ENCODE assay signal across 8 cellular contexts in the genomic region with DNA sequence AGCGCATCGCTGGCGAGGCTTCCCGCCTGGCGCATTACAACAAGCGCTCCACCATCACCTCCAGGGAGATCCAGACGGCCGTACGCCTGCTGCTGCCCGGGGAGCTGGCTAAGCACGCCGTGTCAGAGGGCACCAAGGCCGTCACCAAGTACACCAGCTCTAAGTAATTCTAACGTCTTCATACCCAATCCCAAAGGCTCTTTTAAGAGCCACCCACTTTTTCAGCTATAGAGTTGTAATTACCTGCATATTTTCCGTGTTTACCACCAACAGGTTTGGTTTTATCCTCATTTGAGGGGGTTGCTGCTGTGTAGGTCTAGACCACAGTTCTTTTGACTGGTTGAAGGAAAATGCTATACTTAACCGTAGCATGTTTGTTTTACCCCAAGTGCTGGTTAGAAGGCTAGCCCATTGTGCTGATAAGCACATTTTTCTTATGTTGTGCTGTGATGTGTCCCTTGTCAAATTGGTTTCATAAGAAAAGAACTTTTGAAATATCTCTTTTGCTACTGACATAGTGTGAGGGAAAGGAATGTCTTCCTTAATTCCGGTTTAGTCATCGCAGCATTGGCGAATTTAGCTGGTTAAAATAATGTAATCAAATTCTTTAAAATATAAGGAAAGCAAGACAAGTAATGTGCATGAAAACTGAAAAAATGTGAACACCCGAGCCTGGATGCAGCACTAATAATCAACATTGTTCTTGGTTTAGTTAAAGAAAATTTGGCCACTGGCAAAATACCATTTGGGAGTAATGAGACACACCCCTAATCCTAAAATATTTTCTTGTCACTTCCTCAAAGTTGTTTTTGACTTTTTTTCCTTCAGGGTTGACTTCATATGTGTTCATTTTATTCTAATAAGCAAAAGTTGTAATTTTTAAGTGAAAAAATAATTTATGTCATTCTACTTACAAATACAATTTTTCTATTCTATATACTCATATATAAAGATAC.
A peak's percentile ranks its signal among the peaks of the same experiment; 100 is the strongest.
DNase-seq lines count a peak whose midpoint lies in the region; ATAC-seq and TF ChIP-seq lines count a peak whose summit lies in the region.

No MANE protein-coding gene starts in this region.

- peak overlapping the region; percentile 37 for H3K4me3 ChIP-seq in hepatocyte

- no peaks in the 10 kb centered on the region for H3K27me3 ChIP-seq in hepatocyte

- peaks cover 22% of the 10 kb centered on the region for H4K20me1 ChIP-seq in hepatocyte (ENCODE audit: insufficient read depth, poor library complexity, severe bottlenecking)

- peak; percentile 10 for ATAC-seq in activated CD8-positive, alpha-beta T cell treated with anti-CD3 and anti-CD28 coated beads for 36 hours
- ATAC-seq in stimulated activated memory B cell treated with anti-CD40 and anti-IgM and Interleukin-4, amounts not matched to agents 10 μg/mL and 1 μg/mL and 100 μg/mL, for 72 hours, result peak; percentile 1
- no peak for ATAC-seq in HG02938 (IDR thresholded peaks at IDR 0.05; ENCODE audit: unreplicated experiment)
- ATAC-seq in sciatic nerve, result no peak

- peaks cover 39% of the 10 kb centered on the region for H3K79me2 ChIP-seq in hepatocyte

- no peak for TF ChIP-seq CTCF in Calu3 (IDR thresholded peaks at IDR 0.05; ENCODE audit: unreplicated experiment)
- no peak for TF ChIP-seq CTCF in activated CD8-positive, alpha-beta T cell treated with anti-CD3 and anti-CD28 coated beads for 36 hours (IDR thresholded peaks at IDR 0.05)
- no peak for TF ChIP-seq CTCF in hepatocyte (IDR thresholded peaks at IDR 0.05; ENCODE audit: poor library complexity)

- peaks cover 62% of the 10 kb centered on the region for H3K36me3 Mint-ChIP-seq in Calu3 (ENCODE audit: insufficient read depth, unreplicated experiment)
- peaks cover 25% of the 10 kb centered on the region for H3K36me3 Mint-ChIP-seq in activated CD8-positive, alpha-beta T cell treated with anti-CD3 and anti-CD28 coated beads for 36 hours (ENCODE audit: low read depth)
- peaks cover 19% of the 10 kb centered on the region for H3K36me3 Mint-ChIP-seq in stimulated activated memory B cell treated with anti-CD40 and anti-IgM and Interleukin-4, amounts not matched to agents 10 μg/mL and 1 μg/mL and 100 μg/mL, for 72 hours

- H3K9me3 ChIP-seq in KOPT-K1 (ENCODE audit: insufficient read depth, low read length, poor library complexity, severe bottlenecking), result no peaks in the 10 kb centered on the region
- H3K9me3 ChIP-seq in hepatocyte (ENCODE audit: low read depth), result no peaks in the 10 kb centered on the region

- peak overlapping the region; percentile 93 for H3K27ac ChIP-seq in KOPT-K1 (ENCODE audit: low read depth, low read length, poor library complexity, severe bottlenecking)
- peak overlapping the region; percentile 92 for H3K27ac ChIP-seq in hepatocyte

- H3K4me2 ChIP-seq in hepatocyte, result peak overlapping the region; percentile 87

- CTCF ChIA-PET in Calu3 (lab: Charles Lee), result interaction anchor here (0.5 to 3.4 kb wide), 10 partner anchors 11 to 174 kb away, joined by 3 to 18 read pairs (median 5); a partner anchor contains a TSS
- CTCF ChIA-PET in activated CD8-positive, alpha-beta T cell treated with anti-CD3 and anti-CD28 coated beads for 36 hours (lab: Charles Lee), result interaction anchor here (0.7 to 4.0 kb wide), 9 partner anchors 10 to 136 kb away, joined by 3 to 24 read pairs (median 4); a partner anchor contains a TSS

- 1% methylated on average over 20 of the region's 20 CpGs for WGBS in hepatocyte (ENCODE audit: low lambda C conversion rate, missing lambda C conversion rate)

- peak overlapping the region; percentile 95 for H3K27ac Mint-ChIP-seq in Calu3 (ENCODE audit: unreplicated experiment)
- peak overlapping the region; percentile 96 for H3K27ac Mint-ChIP-seq in activated CD8-positive, alpha-beta T cell treated with anti-CD3 and anti-CD28 coated beads for 36 hours
- peak overlapping the region; percentile 98 for H3K27ac Mint-ChIP-seq in stimulated activated memory B cell treated with anti-CD40 and anti-IgM and Interleukin-4, amounts not matched to agents 10 μg/mL and 1 μg/mL and 100 μg/mL, for 72 hours

- no peak overlapping the region for H2AFZ ChIP-seq in hepatocyte

- no peaks in the 10 kb centered on the region for H3K9me3 Mint-ChIP-seq in Calu3 (ENCODE audit: low read depth, unreplicated experiment)
- H3K9me3 Mint-ChIP-seq in activated CD8-positive, alpha-beta T cell treated with anti-CD3 and anti-CD28 coated beads for 36 hours, result no peaks in the 10 kb centered on the region
- no peaks in the 10 kb centered on the region for H3K9me3 Mint-ChIP-seq in stimulated activated memory B cell treated with anti-CD40 and anti-IgM and Interleukin-4, amounts not matched to agents 10 μg/mL and 1 μg/mL and 100 μg/mL, for 72 hours

- DNase-seq in Calu3, result no peak
- no peak for DNase-seq in activated CD8-positive, alpha-beta T cell treated with anti-CD3 and anti-CD28 coated beads for 36 hours
- peak; percentile 54 for DNase-seq in hepatocyte (ENCODE audit: low spot score)
- no peak for DNase-seq in NCI-H128 (lab: John Stamatoyannopoulos, UW; ENCODE audit: unreplicated experiment)
- DNase-seq in sciatic nerve (ENCODE audit: low spot score), result no peak

- H3K36me3 ChIP-seq in KOPT-K1 (ENCODE audit: insufficient read depth, low read length) (no peaks in the 10 kb centered on the region), hepatocyte (replicated peaks; ENCODE audit: insufficient read depth, low read depth) (no peaks in the 10 kb centered on the region)

- H3K9me2 ChIP-seq in hepatocyte (replicated peaks; ENCODE audit: insufficient read depth), result no peaks in the 10 kb centered on the region

- POLR2A ChIA-PET in activated CD8-positive, alpha-beta T cell treated with anti-CD3 and anti-CD28 coated beads for 36 hours (lab: Charles Lee), result interaction anchor here (0.8 to 20.3 kb wide), 34 partner anchors 14 to 1693 kb away, joined by 3 to 883 read pairs (median 12); a partner anchor contains a TSS

- peak overlapping the region; percentile 90 for H3K4me3 Mint-ChIP-seq in Calu3 (ENCODE audit: low read depth, unreplicated experiment)
- peak overlapping the region; percentile 96 for H3K4me3 Mint-ChIP-seq in activated CD8-positive, alpha-beta T cell treated with anti-CD3 and anti-CD28 coated beads for 36 hours
- peak overlapping the region; percentile 93 for H3K4me3 Mint-ChIP-seq in stimulated activated memory B cell treated with anti-CD40 and anti-IgM and Interleukin-4, amounts not matched to agents 10 μg/mL and 1 μg/mL and 100 μg/mL, for 72 hours

- intact Hi-C loops in Calu3 (cut with micrococcal nuclease; ENCODE audit: unreplicated experiment), result loop anchor here (1.0 to 5.0 kb wide), 6 partner anchors 16 to 168 kb away; a partner anchor contains a TSS
- intact Hi-C loops in activated CD8-positive, alpha-beta T cell treated with anti-CD3 and anti-CD28 coated beads for 36 hours (cut with micrococcal nuclease), result loop anchor here (2.0 to 10.0 kb wide), 6 partner anchors 32 to 933 kb away; a partner anchor contains a TSS
- intact Hi-C loops in sciatic nerve (cut with DNase I), result no loop called here

- no peaks in the 10 kb centered on the region for H3K27me3 Mint-ChIP-seq in Calu3 (ENCODE audit: unreplicated experiment)
- no peaks in the 10 kb centered on the region for H3K27me3 Mint-ChIP-seq in activated CD8-positive, alpha-beta T cell treated with anti-CD3 and anti-CD28 coated beads for 36 hours
- H3K27me3 Mint-ChIP-seq in stimulated activated memory B cell treated with anti-CD40 and anti-IgM and Interleukin-4, amounts not matched to agents 10 μg/mL and 1 μg/mL and 100 μg/mL, for 72 hours, result no peaks in the 10 kb centered on the region

- peaks cover 8% of the 10 kb centered on the region for H3K4me1 ChIP-seq in hepatocyte (ENCODE audit: insufficient read depth)

- no TSS peak for BruUV-seq in Calu3 (replicated peaks; lab: Mats Ljungman, UMichigan)

- peaks cover 22% of the 10 kb centered on the region for H3K4me1 Mint-ChIP-seq in Calu3 (ENCODE audit: low read depth, unreplicated experiment)
- peaks cover 21% of the 10 kb centered on the region for H3K4me1 Mint-ChIP-seq in activated CD8-positive, alpha-beta T cell treated with anti-CD3 and anti-CD28 coated beads for 36 hours (ENCODE audit: low read depth)
- peaks cover 38% of the 10 kb centered on the region for H3K4me1 Mint-ChIP-seq in stimulated activated memory B cell treated with anti-CD40 and anti-IgM and Interleukin-4, amounts not matched to agents 10 μg/mL and 1 μg/mL and 100 μg/mL, for 72 hours

Comparison
In these comparisons a context has a peak if more than half of its experiments do, and no peak if none do; other contexts are left out.
1. ATAC-seq: peak in activated CD8-positive, alpha-beta T cell treated with anti-CD3 and anti-CD28 coated beads for 36 hours (single experiment) and stimulated activated memory B cell treated with anti-CD40 and anti-IgM and Interleukin-4, amounts not matched to agents 10 μg/mL and 1 μg/mL and 100 μg/mL, for 72 hours (single experiment); none in HG02938 (single experiment) and sciatic nerve (single experiment).
2. Peak in every context shown above with its lines, with median percentiles within 50 percentile points of each other: H3K27ac Mint-ChIP-seq and H3K4me3 Mint-ChIP-seq.